In genomic region chr12:52952082-52952801, GRCh38 we compare ENCODE assay signal across 10 cellular contexts. TPM values are rescaled to one million over a fixed set of nuclear protein-coding genes. Genes with fewer than 3 reads are reported as not detected.
DNase-seq lines count a peak whose midpoint lies in the region; ATAC-seq and TF ChIP-seq lines count a peak whose summit lies in the region.
"Had no signal": no experiment of that assay in that cellular context is flagged by ENCODE, and none has a peak within 500 bp of the region (broad histone marks: within the 10 kb centered on the region; RNA-seq: fewer than 3 reads in every experiment).

No MANE protein-coding gene starts in this region.

- no peak for TF ChIP-seq POLR2A in breast epithelium (IDR thresholded peaks at IDR 0.05)

- peak overlapping the region; percentile 4 to 97 for H3K27ac ChIP-seq in breast epithelium
- H3K27ac ChIP-seq: skin epidermis had no signal

- CTCF ChIA-PET in activated CD4-positive, alpha-beta T cell treated with anti-CD3 and anti-CD28 coated beads for 36 hours (lab: Charles Lee): interaction anchor here (0.8 to 2.0 kb wide), 5 partner anchors 10 to 73 kb away, joined by 3 to 9 read pairs (median 3); no protein-coding TSS in a partner anchor

- DNase-seq in GM10266 (ENCODE audit: extremely low spot score) (peak; percentile 52), LNCaP clone FGC (ENCODE audit: low read depth) (no peak), breast epithelium (ENCODE audit: low spot score in 2 of 2) (peak; percentile 43 to 71), mucosa of descending colon (peak; percentile 75 to 78 (median 76)), A172 (ENCODE audit: low spot score) (no peak), NCI-H2107 treated with DMSO at 0.1 percent for 48 hours (lab: John Stamatoyannopoulos, UW; ENCODE audit: unreplicated experiment) (no peak)
- DNase-seq in activated CD4-positive, alpha-beta T cell treated with anti-CD3 and anti-CD28 coated beads for 36 hours: no peak
- DNase-seq: stimulated activated naive CD4-positive, alpha-beta T cell had no signal

- POLR2A ChIA-PET in activated CD4-positive, alpha-beta T cell treated with anti-CD3 and anti-CD28 coated beads for 36 hours (lab: Charles Lee): interaction anchor here (0.6 kb wide), 1 partner anchor 40 kb away, joined by 5 read pairs; no protein-coding TSS in a partner anchor

- H3K36me3 Mint-ChIP-seq in activated CD4-positive, alpha-beta T cell treated with anti-CD3 and anti-CD28 coated beads for 36 hours (ENCODE audit: low read depth): no peaks in the 10 kb centered on the region

- H3K36me3 ChIP-seq in breast epithelium (no peaks in the 10 kb centered on the region), mucosa of descending colon (ENCODE audit: low read depth) (no peaks in the 10 kb centered on the region)

- H3K4me1 Mint-ChIP-seq in activated CD4-positive, alpha-beta T cell treated with anti-CD3 and anti-CD28 coated beads for 36 hours: peaks cover 4% of the 10 kb centered on the region

- no peak overlapping the region for H3K27ac Mint-ChIP-seq in activated CD4-positive, alpha-beta T cell treated with anti-CD3 and anti-CD28 coated beads for 36 hours

- H3K4me3 ChIP-seq in LNCaP clone FGC (ENCODE audit: low read depth, low read length) (no peak overlapping the region), breast epithelium (peak overlapping the region in 1 of 3 donors; percentile 70), mucosa of descending colon (no peak overlapping the region)
- H3K4me3 ChIP-seq: skin epidermis had no signal

- H3K27me3 ChIP-seq in breast epithelium: no peaks in the 10 kb centered on the region

- ATAC-seq in mucosa of descending colon (no peak), HG03457 (IDR thresholded peaks at IDR 0.05; ENCODE audit: unreplicated experiment) (no peak)
- no peak for ATAC-seq in activated CD4-positive, alpha-beta T cell treated with anti-CD3 and anti-CD28 coated beads for 36 hours

- TF ChIP-seq CTCF in GM10266 (IDR thresholded peaks at IDR 0.05; ENCODE audit: control insufficient read depth, insufficient read depth, low read depth, missing control alignments): peak; percentile 45
- TF ChIP-seq CTCF in LNCaP clone FGC (IDR thresholded peaks at IDR 0.05; ENCODE audit: control insufficient read depth, extremely low read depth, insufficient read depth): peak; percentile 22; the same call in 1 of the 2 replicates
- peak in 2 of 3 donors; percentile 23 to 26 for TF ChIP-seq CTCF in breast epithelium (IDR thresholded peaks at IDR 0.05)
- TF ChIP-seq CTCF in mucosa of descending colon (IDR thresholded peaks at IDR 0.05): no peak

- no peak overlapping the region for H3K4me3 Mint-ChIP-seq in activated CD4-positive, alpha-beta T cell treated with anti-CD3 and anti-CD28 coated beads for 36 hours

- H3K9me3 ChIP-seq in breast epithelium: no peaks in the 10 kb centered on the region
- H3K9me3 ChIP-seq in mucosa of descending colon: no peaks in the 10 kb centered on the region

- no peaks in the 10 kb centered on the region for H3K9me3 Mint-ChIP-seq in activated CD4-positive, alpha-beta T cell treated with anti-CD3 and anti-CD28 coated beads for 36 hours (ENCODE audit: low read depth)

- no peaks in the 10 kb centered on the region for H3K27me3 Mint-ChIP-seq in activated CD4-positive, alpha-beta T cell treated with anti-CD3 and anti-CD28 coated beads for 36 hours

- intact Hi-C loops in breast epithelium (cut with DNase I; ENCODE audit: low total_unique reads) (no loop called here), mucosa of descending colon (cut with DNase I, micrococcal nuclease) (no loop called here)
- intact Hi-C loops in activated CD4-positive, alpha-beta T cell treated with anti-CD3 and anti-CD28 coated beads for 36 hours (cut with DNase I, micrococcal nuclease): no loop called here

- H3K4me1 ChIP-seq in breast epithelium: no peaks in the 10 kb centered on the region
- peaks cover 12% of the 10 kb centered on the region for H3K4me1 ChIP-seq in mucosa of descending colon (ENCODE audit: low read depth)

RNA-seq across cellular contexts. Expression of gene KRT18, which starts 3.3 kb away (rescaled TPM):
- 100 to 1,000 TPM in 2 of 3 donors, 1 to 10 TPM in 1; 2.1 to 380 (median 213) TPM for total RNA-seq in breast epithelium
- total RNA-seq in mucosa of descending colon: 1,000 to 10,000 TPM in 1 of 3 donors, 100 to 1,000 TPM in 2; 296 to 1,063 (median 953) TPM
- 1,324 and 2,186 TPM in 2 replicates for total RNA-seq in A172 (2014; rRNA removed; shearing (Covaris generic))
- total RNA-seq in activated CD4-positive, alpha-beta T cell treated with anti-CD3 and anti-CD28 coated beads for 36 hours: 1 to 10 TPM; 5.3 to 5.4 TPM

RNA-seq across cellular contexts. Expression of gene KRT8, which starts 47.4 kb away (rescaled TPM):
- 100 to 1,000 TPM in 2 of 3 donors, 1 to 10 TPM in 1; 4.6 to 430 (median 153) TPM for total RNA-seq in breast epithelium
- 1,000 to 10,000 TPM; 1,334 to 4,222 (median 3,664) TPM for total RNA-seq in mucosa of descending colon
- total RNA-seq in A172 (2014; rRNA removed; shearing (Covaris generic)): 287 and 407 TPM in 2 replicates
- 1 to 10 TPM in 1 of 2 experiments, under 1 TPM in 1; 0.56 to 1.1 TPM for total RNA-seq in activated CD4-positive, alpha-beta T cell treated with anti-CD3 and anti-CD28 coated beads for 36 hours

RNA-seq across cellular contexts. Expression of gene EIF4B, which starts 54.0 kb away (rescaled TPM):
- total RNA-seq in breast epithelium (100 to 1,000 TPM; 600 to 759 (median 614) TPM), mucosa of descending colon (100 to 1,000 TPM; 341 to 535 (median 345) TPM)
- total RNA-seq in A172 (2014; rRNA removed; shearing (Covaris generic)): 290 and 314 TPM in 2 replicates
- 100 to 1,000 TPM; 698 to 781 TPM for total RNA-seq in activated CD4-positive, alpha-beta T cell treated with anti-CD3 and anti-CD28 coated beads for 36 hours

Comparison
In these comparisons a context has a peak if more than half of its experiments do, and no peak if none do; other contexts are left out.
1. DNase-seq: peak in GM10266 (single experiment), breast epithelium (2 of 2) and mucosa of descending colon (3 of 3); none in LNCaP clone FGC (single experiment), A172 (single experiment), NCI-H2107 treated with DMSO at 0.1 percent for 48 hours (single experiment) and activated CD4-positive, alpha-beta T cell treated with anti-CD3 and anti-CD28 coated beads for 36 hours (single experiment).